Comparison of ENCODE assay signal across 8 cellular contexts in genomic region chr3:48716982-48717746, GRCh38. TPM values are rescaled to one million over a fixed set of nuclear protein-coding genes. Genes with fewer than 3 reads are reported as not detected.
DNase-seq lines count a peak whose midpoint lies in the region; ATAC-seq lines count a peak whose summit lies in the region.

A gene with protein sequence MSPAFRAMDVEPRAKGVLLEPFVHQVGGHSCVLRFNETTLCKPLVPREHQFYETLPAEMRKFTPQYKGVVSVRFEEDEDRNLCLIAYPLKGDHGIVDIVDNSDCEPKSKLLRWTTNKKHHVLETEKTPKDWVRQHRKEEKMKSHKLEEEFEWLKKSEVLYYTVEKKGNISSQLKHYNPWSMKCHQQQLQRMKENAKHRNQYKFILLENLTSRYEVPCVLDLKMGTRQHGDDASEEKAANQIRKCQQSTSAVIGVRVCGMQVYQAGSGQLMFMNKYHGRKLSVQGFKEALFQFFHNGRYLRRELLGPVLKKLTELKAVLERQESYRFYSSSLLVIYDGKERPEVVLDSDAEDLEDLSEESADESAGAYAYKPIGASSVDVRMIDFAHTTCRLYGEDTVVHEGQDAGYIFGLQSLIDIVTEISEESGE (minus strand): TSS chr3:48717221. CDS start chr3:48695291, 21,930 bp downstream.

- POLR2A ChIA-PET in activated CD4-positive, alpha-beta T cell treated with anti-CD3 and anti-CD28 coated beads, Interleukin-2, amount 10 ng/mL, durations not matched to agents 7 days and 5 days (lab: Charles Lee) = interaction anchor here (0.6 kb wide), 1 partner anchor 522 kb away, joined by 3 read pairs; no protein-coding TSS in a partner anchor

- peak within 1 kb of the TSS; percentile 98 for H3K27ac ChIP-seq in BLaER1

- ATAC-seq in GM19328 (IDR thresholded peaks at IDR 0.05; ENCODE audit: unreplicated experiment) (peak; percentile 98), HG03520 (IDR thresholded peaks at IDR 0.05; ENCODE audit: unreplicated experiment) (peak; percentile 97)

- H3K4me1 Mint-ChIP-seq in activated CD4-positive, alpha-beta T cell treated with anti-CD3 and anti-CD28 coated beads, Interleukin-2, amount 10 ng/mL, durations not matched to agents 7 days and 5 days = peaks cover 37% of the 10 kb centered on the region

- H3K9me3 ChIP-seq in BLaER1 = no peaks in the 10 kb centered on the region

- peak within 1 kb of the TSS; percentile 92 for H3K4me3 ChIP-seq in BLaER1

- H3K27ac Mint-ChIP-seq in activated CD4-positive, alpha-beta T cell treated with anti-CD3 and anti-CD28 coated beads, Interleukin-2, amount 10 ng/mL, durations not matched to agents 7 days and 5 days = peak within 1 kb of the TSS; percentile 99

- H3K9me3 Mint-ChIP-seq in activated CD4-positive, alpha-beta T cell treated with anti-CD3 and anti-CD28 coated beads, Interleukin-2, amount 10 ng/mL, durations not matched to agents 7 days and 5 days = no peaks in the 10 kb centered on the region

- CTCF ChIA-PET in activated CD4-positive, alpha-beta T cell treated with anti-CD3 and anti-CD28 coated beads, Interleukin-2, amount 10 ng/mL, durations not matched to agents 7 days and 5 days (lab: Charles Lee) = interaction anchor here (0.6 to 2.1 kb wide), 5 partner anchors 31 to 1054 kb away, joined by 3 to 7 read pairs (median 5); partner anchors contain the start of genes NCKIPSD, PFKFB4 and SLC26A6

- peaks cover 40% of the 10 kb centered on the region for H3K4me1 ChIP-seq in BLaER1

- H3K36me3 ChIP-seq in BLaER1 = peaks cover 33% of the 10 kb centered on the region

- H3K4me2 ChIP-seq in BLaER1 = peak within 1 kb of the TSS; percentile 93

- peak within 1 kb of the TSS; percentile 99 for H3K4me3 Mint-ChIP-seq in activated CD4-positive, alpha-beta T cell treated with anti-CD3 and anti-CD28 coated beads, Interleukin-2, amount 10 ng/mL, durations not matched to agents 7 days and 5 days

- peaks cover 20% of the 10 kb centered on the region for H3K36me3 Mint-ChIP-seq in activated CD4-positive, alpha-beta T cell treated with anti-CD3 and anti-CD28 coated beads, Interleukin-2, amount 10 ng/mL, durations not matched to agents 7 days and 5 days (ENCODE audit: low read depth)

- peak within 1 kb of the TSS; percentile 98 for H3K9ac ChIP-seq in BLaER1

- peak; percentile 97 for DNase-seq in NCI-H69 (lab: John Stamatoyannopoulos, UW)
- DNase-seq in activated CD4-positive, alpha-beta T cell treated with anti-CD3 and anti-CD28 coated beads, Interleukin-2, amount 10 ng/mL, durations not matched to agents 7 days and 5 days = peak; percentile 99
- DNase-seq in cortex of kidney (lab: John Stamatoyannopoulos, UW) = peak; percentile 48
- DNase-seq in left kidney (ENCODE audit: low read depth, low spot score) = peak; percentile 99
- peak; percentile 99 to 100 for DNase-seq in stimulated activated CD4-positive, alpha-beta T cell treated with anti-CD3 and anti-CD28 coated beads, Interleukin-2, amount 100 ng/mL, for 24 hours

- no peaks in the 10 kb centered on the region for H3K27me3 ChIP-seq in BLaER1

- peaks cover 17% of the 10 kb centered on the region for H3K27me3 Mint-ChIP-seq in activated CD4-positive, alpha-beta T cell treated with anti-CD3 and anti-CD28 coated beads, Interleukin-2, amount 10 ng/mL, durations not matched to agents 7 days and 5 days

- peaks cover 39% of the 10 kb centered on the region for H4K20me1 ChIP-seq in BLaER1

RNA-seq across cellular contexts. Expression of the gene that starts here (rescaled TPM):
- 10 to 100 TPM; 56.6 to 61.2 TPM for total RNA-seq in activated CD4-positive, alpha-beta T cell treated with anti-CD3 and anti-CD28 coated beads, Interleukin-2, amount 10 ng/mL, durations not matched to agents 7 days and 5 days

Comparison
In these comparisons a context has a peak if more than half of its experiments do, and no peak if none do; other contexts are left out.
1. Peak in every context shown above with its lines: DNase-seq, ATAC-seq, H3K4me3 ChIP-seq and H3K27ac ChIP-seq.
2. DNase-seq: peak in every context shown above with its lines; median percentile 100 in stimulated activated CD4-positive, alpha-beta T cell treated with anti-CD3 and anti-CD28 coated beads, Interleukin-2, amount 100 ng/mL, for 24 hours; 99 in activated CD4-positive, alpha-beta T cell treated with anti-CD3 and anti-CD28 coated beads, Interleukin-2, amount 10 ng/mL, durations not matched to agents 7 days and 5 days; 99 in left kidney; 97 in NCI-H69; 48 in cortex of kidney.